In the genomic region with DNA sequence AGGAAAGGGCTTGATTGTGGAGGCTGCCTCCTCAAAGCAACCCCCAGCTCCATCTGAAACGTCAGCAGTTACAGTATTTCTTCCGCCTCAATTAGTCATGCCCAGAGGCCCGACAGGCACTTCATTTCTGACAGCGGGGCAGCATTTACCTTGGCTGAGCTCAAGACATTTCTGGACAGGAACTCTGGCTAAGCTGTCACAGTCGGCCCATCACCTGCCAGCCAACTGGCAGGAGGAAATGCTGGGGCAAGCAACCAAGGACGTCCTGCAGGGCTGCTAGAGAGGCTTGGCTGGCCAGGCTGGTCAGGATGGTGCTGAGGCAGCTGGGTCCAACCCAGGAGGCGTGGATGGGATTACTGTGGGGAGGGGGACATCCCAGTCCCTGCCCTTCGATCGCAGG, we compare ENCODE assay signal across 33 cellular contexts. TPM values are rescaled to one million over a fixed set of nuclear protein-coding genes. Genes with fewer than 3 reads are reported as not detected.
DNase-seq lines count a peak whose midpoint lies in the region; ATAC-seq and TF ChIP-seq lines count a peak whose summit lies in the region.
"Had no signal": no experiment of that assay in that cellular context is flagged by ENCODE, and none has a peak within 500 bp of the region (broad histone marks: within the 10 kb centered on the region; RNA-seq: fewer than 3 reads in every experiment).

No MANE protein-coding gene starts in this region.

- H3K36me3 ChIP-seq in breast epithelium = no peaks in the 10 kb centered on the region
- H3K36me3 ChIP-seq: BLaER1 treated with 17β-estradiol and CSF1 and Interleukin-3, amounts not matched to agents 10 nM and 100 nM; left lung; Peyer's patch; tibial nerve had no signal

- no peak for TF ChIP-seq CTCF in breast epithelium (IDR thresholded peaks at IDR 0.05)

- intact Hi-C loops in breast epithelium (cut with DNase I; ENCODE audit: low total_unique reads) (no loop called here), right cardiac atrium (cut with DNase I) (no loop called here)

- ATAC-seq in right cardiac atrium (peak; percentile 40 to 60), HG02798 (IDR thresholded peaks at IDR 0.05; ENCODE audit: poor library complexity, unreplicated experiment) (no peak), GM18498 (IDR thresholded peaks at IDR 0.05; ENCODE audit: unreplicated experiment) (no peak)
- ATAC-seq: activated CD4-positive, alpha-beta T cell treated with anti-CD3 and anti-CD28 coated beads for 36 hours; activated T-cell treated with anti-CD3 and anti-CD28 coated beads, Interleukin-2, amount 50 U/mL, for 72 hours; GM12878; left lung; mucosa of descending colon; stimulated activated naive CD8-positive, alpha-beta T cell treated with anti-CD3 and anti-CD28 coated beads, Interleukin-15, amount 100 ng/mL, for 72 hours had no signal

- 68% methylated on average over 9 of the region's 9 CpGs for WGBS in right cardiac atrium

- peak; percentile 19 for DNase-seq in Daoy (ENCODE audit: low read depth)
- peak; percentile 35 to 80 for DNase-seq in NCI-H446 (lab: John Stamatoyannopoulos, UW)
- DNase-seq in breast epithelium (ENCODE audit: low spot score in 2 of 2) = peak in 1 of 2 donors; percentile 37
- DNase-seq in right cardiac atrium = peak in 1 of 3 donors; percentile 40
- no peak for DNase-seq in LoVo (ENCODE audit: low spot score)
- no peak for DNase-seq in activated CD4-positive, alpha-beta T cell treated with anti-CD3 and anti-CD28 coated beads, Interleukin-2, amount 50 U/mL, for 4 hours
- DNase-seq: activated CD4-positive, alpha-beta T cell treated with anti-CD3 and anti-CD28 coated beads for 36 hours; activated naive CD4-positive, alpha-beta T cell treated with Interleukin-2 at 50 U/mL for 16 hours; activated T-cell treated with anti-CD3 and anti-CD28 coated beads, Interleukin-2, amount 50 U/mL, for 72 hours; Caco-2; central memory CD4-positive, alpha-beta T cell; DMS79; erythroblast; foreskin fibroblast; immature natural killer cell; left lung; mucosa of descending colon; NCI-H1417 treated with DMSO at 0.1 percent for 48 hours; NCI-H2107; NCI-H524; Peyer's patch; stimulated activated naive CD8-positive, alpha-beta T cell treated with anti-CD3 and anti-CD28 coated beads, Interleukin-15, amount 100 ng/mL, for 72 hours; T-helper 2 cell had no signal

- H3K4me3 ChIP-seq in breast epithelium (no peak overlapping the region), right cardiac atrium (ENCODE audit: low read length) (no peak overlapping the region)
- H3K4me3 ChIP-seq: BLaER1 treated with 17β-estradiol and CSF1 and Interleukin-3, amounts not matched to agents 10 nM and 100 nM; GM12878; hepatocyte; left lung; mucosa of descending colon; Peyer's patch; SK-N-MC; tibial nerve had no signal

- H3K27ac ChIP-seq in breast epithelium (peak overlapping the region; percentile 4 to 30), right cardiac atrium (ENCODE audit: low read length) (no peak overlapping the region)
- H3K27ac ChIP-seq: BLaER1 treated with 17β-estradiol and CSF1 and Interleukin-3, amounts not matched to agents 10 nM and 100 nM; hepatocyte; left lung; parathyroid adenoma; Peyer's patch; SK-N-MC; tibial nerve had no signal

- H3K27me3 ChIP-seq in breast epithelium (no peaks in the 10 kb centered on the region), right cardiac atrium (ENCODE audit: control insufficient read depth, insufficient read depth) (no peaks in the 10 kb centered on the region)
- H3K27me3 ChIP-seq: BLaER1 treated with 17β-estradiol and CSF1 and Interleukin-3, amounts not matched to agents 10 nM and 100 nM; hepatocyte; left lung; Peyer's patch; tibial nerve had no signal

- no peaks in the 10 kb centered on the region for H3K4me1 ChIP-seq in breast epithelium
- H3K4me1 ChIP-seq in right cardiac atrium (ENCODE audit: control insufficient read depth, insufficient read depth, low read length) = no peaks in the 10 kb centered on the region
- H3K4me1 ChIP-seq: Caco-2, parathyroid adenoma, Peyer's patch, tibial nerve had no signal

- no peaks in the 10 kb centered on the region for H3K9me3 ChIP-seq in breast epithelium
- no peaks in the 10 kb centered on the region for H3K9me3 ChIP-seq in right cardiac atrium (ENCODE audit: control insufficient read depth, low read length)
- H3K9me3 ChIP-seq: BLaER1 treated with 17β-estradiol and CSF1 and Interleukin-3, amounts not matched to agents 10 nM and 100 nM; Caco-2; left lung; mucosa of descending colon; Peyer's patch; tibial nerve had no signal

- TF ChIP-seq POLR2A in breast epithelium (IDR thresholded peaks at IDR 0.05) = no peak

RNA-seq across cellular contexts. Expression of a gene that starts 27.8 kb away (rescaled TPM):
- total RNA-seq in Daoy (2014; rRNA removed; shearing (Covaris generic)) = 0.11 TPM in 1 of 2 replicates, not detected in the other
- total RNA-seq in breast epithelium (10 to 100 TPM; 11.8 to 37.7 (median 23.1) TPM), right cardiac atrium (10 to 100 TPM in 1 of 4 donors, 1 to 10 TPM in 3; 4.4 to 14.6 (median 5.8) TPM)
- 13.0 TPM for polyA plus RNA-seq in right cardiac atrium
- total RNA-seq: GM12878 had no signal

RNA-seq across cellular contexts. Expression of a gene that starts 42.3 kb away (rescaled TPM):
- total RNA-seq in Daoy (2014; rRNA removed; shearing (Covaris generic)) = not detected in 2 replicates
- not detected for total RNA-seq in breast epithelium
- not detected for total RNA-seq in right cardiac atrium
- polyA plus RNA-seq in right cardiac atrium = not detected
- total RNA-seq: activated CD4-positive, alpha-beta T cell treated with anti-CD3 and anti-CD28 coated beads for 36 hours; Caco-2; GM12878; H4; hepatocyte; left lung; LHCN-M2; mucosa of descending colon; Peyer's patch; tibial nerve had no signal
- polyA plus RNA-seq: GM12878, hepatocyte, immature natural killer cell had no signal

Comparison
In these comparisons a context has a peak if more than half of its experiments do, and no peak if none do; other contexts are left out.
1. DNase-seq: peak in Daoy (single experiment) and NCI-H446 (2 of 2); none in LoVo (single experiment) and activated CD4-positive, alpha-beta T cell treated with anti-CD3 and anti-CD28 coated beads, Interleukin-2, amount 50 U/mL, for 4 hours (0 of 2).
2. ATAC-seq: peak in right cardiac atrium (2 of 2); none in HG02798 (single experiment) and GM18498 (single experiment).